28 cellular contexts compared by ENCODE assay signal in genomic region chr10:127135844-127136577, GRCh38.
"Had no signal": no experiment of that assay in that cellular context is flagged by ENCODE, and none has a peak within 500 bp of the region (broad histone marks: within the 10 kb centered on the region; RNA-seq: fewer than 3 reads in every experiment).

No MANE protein-coding gene starts in this region.

- H3K4me2 ChIP-seq: smooth muscle cell had no signal

- ATAC-seq: activated T-helper 17 cell treated with anti-CD3 and anti-CD28 coated beads, Interleukin-2, amount 50 U/mL, for 72 hours; effector memory CD8-positive, alpha-beta T cell; left cardiac atrium; natural killer cell treated with Interleukin-12 subunit alpha and Interleukin-12 subunit beta and Interleukin-15 and Interleukin-18, amount 100 ng/mL, for 72 hours had no signal

- H3K9me3 ChIP-seq: adrenal gland, ascending aorta, esophagus muscularis mucosa, sigmoid colon, testis, uterus had no signal

- H3K27ac ChIP-seq: adrenal gland, ascending aorta, dorsolateral prefrontal cortex, esophagus muscularis mucosa, sigmoid colon, testis, uterus had no signal

- H3K4me1 ChIP-seq: ascending aorta, esophagus muscularis mucosa, sigmoid colon, testis, uterus had no signal

- DNase-seq: activated CD4-positive, alpha-beta T cell treated with anti-CD3 and anti-CD28 coated beads, Interleukin-2, amount 50 U/mL, for 4 hours; activated CD8-positive, alpha-beta memory T cell treated with anti-CD3 and anti-CD28 coated beads for 24 hours; activated CD8-positive, alpha-beta memory T cell treated with anti-CD3 and anti-CD28 coated beads, Interleukin-2, amount 50 U/mL, for 4 hours; activated naive CD4-positive, alpha-beta T cell; activated T-cell treated with anti-CD3 and anti-CD28 coated beads, Interleukin-2, amount 50 U/mL, for 24 hours; adrenal gland; central memory CD4-positive, alpha-beta T cell; dorsolateral prefrontal cortex; effector memory CD8-positive, alpha-beta T cell; hypothalamus; left cardiac atrium; midbrain; retina; sigmoid colon; stimulated activated CD4-positive, alpha-beta T cell treated with anti-CD3 and anti-CD28 coated beads, Interleukin-15, amount 100 ng/mL, for 24 hours; stimulated activated CD8-positive, alpha-beta memory T cell treated with anti-CD3 and anti-CD28 coated beads, Interleukin-4, amount 100 ng/mL, for 48 hours; stimulated activated naive CD4-positive, alpha-beta T cell; testis; trophoblast cell; uterus had no signal

- H3K36me3 ChIP-seq: adrenal gland, uterus had no signal

- H3K4me3 ChIP-seq: adrenal gland, ascending aorta, dorsolateral prefrontal cortex, esophagus muscularis mucosa, sigmoid colon, smooth muscle cell, testis, uterus had no signal

- FAIRE-seq: endothelial cell of umbilical vein, frontal cortex, TTC549 had no signal

- H3K27me3 ChIP-seq: adrenal gland, ascending aorta, dorsolateral prefrontal cortex, esophagus muscularis mucosa, sigmoid colon, testis, uterus had no signal
